Comparison of ENCODE assay signal across 8 cellular contexts in the genomic region with DNA sequence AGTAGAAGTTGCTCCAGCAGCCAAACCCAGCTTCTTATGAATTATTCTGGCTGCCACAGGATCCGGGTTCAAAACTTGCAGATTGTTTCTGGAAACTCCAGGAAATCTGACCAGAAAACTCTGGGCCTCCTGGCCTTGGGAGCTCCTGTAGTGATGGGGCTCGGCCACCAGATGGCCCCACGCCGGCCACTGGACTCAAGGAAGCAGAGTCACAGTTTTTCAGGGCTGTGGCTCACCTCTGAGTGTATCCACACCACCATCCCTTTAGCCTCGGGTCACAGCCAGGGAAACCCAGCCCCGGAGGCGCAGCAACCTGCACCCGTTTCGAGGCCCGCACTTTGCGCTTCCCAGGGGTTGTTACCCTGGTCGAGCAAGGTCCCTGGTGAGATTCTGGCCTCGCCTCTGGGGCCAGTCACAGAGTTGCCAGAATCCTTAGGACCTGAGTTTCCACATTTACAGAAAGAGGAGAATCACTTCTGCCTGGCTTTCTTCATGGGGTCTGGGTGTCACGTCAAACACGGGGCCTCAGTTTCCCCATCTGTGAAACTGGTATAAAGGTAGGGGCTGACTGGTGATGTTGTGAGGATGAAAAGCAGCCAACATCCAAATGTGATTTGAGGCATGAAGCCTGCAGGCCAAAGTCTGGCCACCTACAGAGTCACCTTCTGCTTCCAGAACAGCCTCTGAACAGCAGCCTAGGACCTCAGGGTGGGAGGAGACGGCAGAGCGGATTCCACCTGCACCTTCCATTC. TPM values are rescaled to one million over a fixed set of nuclear protein-coding genes. Genes with fewer than 3 reads are reported as not detected.
DNase-seq lines count a peak whose midpoint lies in the region; ATAC-seq and TF ChIP-seq lines count a peak whose summit lies in the region.

No MANE protein-coding gene starts in this region.

- peak; percentile 67 for ATAC-seq in WTC11
- peak; percentile 79 to 83 for ATAC-seq in lower lobe of right lung
- ATAC-seq in GM21717 (IDR thresholded peaks at IDR 0.05; ENCODE audit: unreplicated experiment): no peak

- H3K4me1 ChIP-seq in lower lobe of right lung: peaks cover 79% of the 10 kb centered on the region

- DNase-seq in NCI-H446 (lab: John Stamatoyannopoulos, UW) (peak; percentile 11 to 52), NCI-H446 treated with DMSO at 0.1 percent for 48 hours (lab: John Stamatoyannopoulos, UW) (no peak), MV-4-11 (lab: John Stamatoyannopoulos, UW) (peak; percentile 54), WTC11 (ENCODE audit: low spot score) (peak; percentile 85), dorsolateral prefrontal cortex (peak; percentile 34 to 73 (median 58)), lower lobe of right lung (peak; percentile 84)
- DNase-seq in stimulated activated CD8-positive, alpha-beta memory T cell treated with anti-CD3 and anti-CD28 coated beads, Interleukin-7, amount 100 ng/mL, for 24 hours (ENCODE audit: low read depth): peak; percentile 7

- no peak overlapping the region for H3K4me3 ChIP-seq in dorsolateral prefrontal cortex
- H3K4me3 ChIP-seq in lower lobe of right lung: no peak overlapping the region

- H3K27me3 Mint-ChIP-seq in WTC11 (ENCODE audit: low read depth): peaks cover 5% of the 10 kb centered on the region

- no peaks in the 10 kb centered on the region for H3K36me3 ChIP-seq in lower lobe of right lung

- CTCF ChIA-PET in WTC11 (lab: Charles Lee): interaction anchor here (0.7 to 7.5 kb wide), 46 partner anchors 8 to 289 kb away, joined by 3 to 87 read pairs (median 5); partner anchors contain the start of genes LCTL and SMAD6

- peaks cover 64% of the 10 kb centered on the region for H3K4me1 Mint-ChIP-seq in WTC11

- peak overlapping the region in 35 of 59 donors; percentile 3 to 88 (median 55) for H3K27ac ChIP-seq in dorsolateral prefrontal cortex
- H3K27ac ChIP-seq in lower lobe of right lung: peak overlapping the region; percentile 80

- no peak overlapping the region; the same call in 1 of the 2 replicates for H3K27ac Mint-ChIP-seq in WTC11

- H3K27me3 ChIP-seq in dorsolateral prefrontal cortex (peaks cover 0 to 34% (median 12%) of the 10 kb centered on the region in 45 donors), lower lobe of right lung (ENCODE audit: low read depth) (no peaks in the 10 kb centered on the region)

- no peaks in the 10 kb centered on the region for H3K9me3 Mint-ChIP-seq in WTC11

- no peak overlapping the region for H3K4me3 Mint-ChIP-seq in WTC11

- POLR2A ChIA-PET in WTC11 (lab: Charles Lee): interaction anchor here (0.5 to 2.0 kb wide), 4 partner anchors 17 to 82 kb away, joined by 3 to 8 read pairs (median 4); partner anchors contain the start of gene SMAD6

- TF ChIP-seq CTCF in WTC11 (IDR thresholded peaks at IDR 0.05) (peak; percentile 73), dorsolateral prefrontal cortex (IDR thresholded peaks at IDR 0.05 in 54 of 56, conservative IDR thresholded peaks at IDR 0.05 in 2 of 56; ENCODE audit: low read depth in 1 of 56, partially characterized antibody in 56 of 56) (peak; percentile 52 to 88 (median 81)), lower lobe of right lung (IDR thresholded peaks at IDR 0.05) (peak; percentile 86)

- no peaks in the 10 kb centered on the region for H3K36me3 Mint-ChIP-seq in WTC11

- H3K9me3 ChIP-seq in lower lobe of right lung: no peaks in the 10 kb centered on the region

- intact Hi-C loops in dorsolateral prefrontal cortex (cut with DNase I) (loop anchor here in 1 of 2 donors (2.0 to 5.0 kb wide), 2 partner anchors 78 to 155 kb away; no protein-coding TSS in a partner anchor), lower lobe of right lung (cut with DNase I) (no loop called here)

TF ChIP-seq in WTC11, 78 proteins besides CTCF, POLR2A, EP300 and RAD21:
- TF ChIP-seq SP1 (CRISPR knock-in tag; conservative IDR thresholded peaks at IDR 0.05): 0 out of 2 replicates have a peak, but pooled peaks have one; percentile 37
- no peak for TF ChIP-seq TCF7 (CRISPR knock-in tag; IDR thresholded peaks at IDR 0.05; ENCODE audit: low read depth)

RNA-seq across cellular contexts. Expression of gene LCTL, which starts 53.5 kb away (rescaled TPM):
- total RNA-seq in WTC11 (2021) (2.2 to 3.2 TPM (median 3.0 TPM) in 3 replicates), dorsolateral prefrontal cortex (1 to 10 TPM in 39 of 120 experiments, under 1 TPM in 71, not detected in 10; 0.16 to 4.8 (median 0.80) TPM), lower lobe of right lung (not detected)
